ENCODE assay signal across 8 cellular contexts in genomic region chr12:100267603-100268281, GRCh38. TPM values are rescaled to one million over a fixed set of nuclear protein-coding genes. Genes with fewer than 3 reads are reported as not detected.
DNase-seq lines count a peak whose midpoint lies in the region; ATAC-seq and TF ChIP-seq lines count a peak whose summit lies in the region.

No MANE protein-coding gene starts in this region.

- ATAC-seq in GM19397 (IDR thresholded peaks at IDR 0.05; ENCODE audit: unreplicated experiment) = peak; percentile 12
- ATAC-seq in HG03520 (IDR thresholded peaks at IDR 0.05; ENCODE audit: unreplicated experiment) = peak; percentile 9
- no peak for ATAC-seq in GM18870 (IDR thresholded peaks at IDR 0.05; ENCODE audit: unreplicated experiment)

- H3K4me3 Mint-ChIP-seq in CD4-positive, alpha-beta memory T cell = peak overlapping the region; percentile 97 to 100 (median 99)

- H3K9me3 ChIP-seq in CD4-positive, alpha-beta memory T cell (ENCODE audit: control insufficient read depth in 1 of 2, low read length in 2 of 2) = no peaks in the 10 kb centered on the region
- no peaks in the 10 kb centered on the region for H3K9me3 ChIP-seq in osteoblast (ENCODE audit: low read depth, low read length)

- peak overlapping the region; percentile 89 for H3K4me2 ChIP-seq in osteoblast (ENCODE audit: insufficient read depth, low read length)

- TF ChIP-seq CTCF in fibroblast of mammary gland (conservative IDR thresholded peaks at IDR 0.05; ENCODE audit: control insufficient read depth, insufficient read depth, low read depth, low read length) (no peak), osteoblast (IDR thresholded peaks at IDR 0.05; ENCODE audit: extremely low read depth, low read depth, low read length) (no peak)

- peaks cover 21 to 50% (median 34%) of the 10 kb centered on the region in 4 donors for H3K4me1 Mint-ChIP-seq in CD4-positive, alpha-beta memory T cell

- peak in 4 of 5 donors; percentile 32 to 58 (median 38) for DNase-seq in CD4-positive, alpha-beta memory T cell
- DNase-seq in activated CD4-positive, alpha-beta T cell treated with anti-CD3 and anti-CD28 coated beads, Interleukin-2, amount 50 U/mL, for 4 hours = peak; percentile 5
- DNase-seq in fibroblast of mammary gland (ENCODE audit: low read depth) (peak; percentile 50), osteoblast (ENCODE audit: insufficient read length, low spot score, missing footprints) (no peak), COLO829 (ENCODE audit: low spot score) (no peak)

- H4K20me1 ChIP-seq in osteoblast (ENCODE audit: insufficient read depth, low read length) = peaks cover 12% of the 10 kb centered on the region

- H2AFZ ChIP-seq in osteoblast (ENCODE audit: low read length) = peak overlapping the region; percentile 82

- no peaks in the 10 kb centered on the region for H3K9me3 Mint-ChIP-seq in CD4-positive, alpha-beta memory T cell

- H3K27me3 Mint-ChIP-seq in CD4-positive, alpha-beta memory T cell = no peaks in the 10 kb centered on the region

- H3K4me3 ChIP-seq in CD4-positive, alpha-beta memory T cell (ENCODE audit: low read length in 2 of 2) = peak overlapping the region; percentile 26 to 90
- peak overlapping the region; percentile 83 for H3K4me3 ChIP-seq in fibroblast of mammary gland (ENCODE audit: control insufficient read depth, low read depth, low read length)
- peak overlapping the region; percentile 98 for H3K4me3 ChIP-seq in osteoblast (ENCODE audit: insufficient read depth, low read length)

- peak overlapping the region; percentile 89 to 98 (median 93) for H3K27ac Mint-ChIP-seq in CD4-positive, alpha-beta memory T cell

- peaks cover 55% of the 10 kb centered on the region for H3K79me2 ChIP-seq in osteoblast (ENCODE audit: insufficient read depth, low read length)

- peaks cover 49% of the 10 kb centered on the region for H3K4me1 ChIP-seq in CD4-positive, alpha-beta memory T cell (ENCODE audit: insufficient read depth, low read length)
- H3K4me1 ChIP-seq in osteoblast (ENCODE audit: insufficient read depth, low read length) = peaks cover 21% of the 10 kb centered on the region

- H3K36me3 ChIP-seq in CD4-positive, alpha-beta memory T cell (ENCODE audit: insufficient read depth, low read length) = no peaks in the 10 kb centered on the region
- H3K36me3 ChIP-seq in osteoblast (ENCODE audit: insufficient read depth, low read length) = no peaks in the 10 kb centered on the region

- intact Hi-C loops in CD4-positive, alpha-beta memory T cell (cut with micrococcal nuclease) = loop anchor here (1.0 to 10.0 kb wide), 6 partner anchors 67 to 1750 kb away; partner anchors contain the start of genes ACTR6, BLTP3B, CHPT1 and SLC25A3

- H3K27me3 ChIP-seq in CD4-positive, alpha-beta memory T cell (ENCODE audit: insufficient read depth, low read length) = no peaks in the 10 kb centered on the region
- H3K27me3 ChIP-seq in osteoblast (ENCODE audit: insufficient read depth, low read length) = no peaks in the 10 kb centered on the region

- peak overlapping the region; percentile 95 for H3K27ac ChIP-seq in CD4-positive, alpha-beta memory T cell (ENCODE audit: low read depth, low read length)
- peak overlapping the region; percentile 95 for H3K27ac ChIP-seq in osteoblast (ENCODE audit: low read depth, low read length)

- POLR2A ChIA-PET in CD4-positive, alpha-beta memory T cell (lab: Charles Lee; ENCODE audit: partially characterized antibody) = interaction anchor here (0.7 to 3.7 kb wide), 6 partner anchors 16 to 1674 kb away, joined by 3 to 63 read pairs (median 4); partner anchors contain the start of genes ACTR6, ARL1 and SLC25A3

- H3K36me3 Mint-ChIP-seq in CD4-positive, alpha-beta memory T cell = peaks cover 0 to 9% of the 10 kb centered on the region in 2 donors

- CTCF ChIA-PET in CD4-positive, alpha-beta memory T cell (lab: Charles Lee; ENCODE audit: partially characterized antibody) = interaction anchor here (0.7 to 3.1 kb wide), 5 partner anchors 15 to 137 kb away, joined by 3 to 11 read pairs (median 3); partner anchors contain the start of gene ACTR6

RNA-seq across cellular contexts. Expression of gene SCYL2, which starts 0.8 kb away (rescaled TPM):
- total RNA-seq in CD4-positive, alpha-beta memory T cell = 10 to 100 TPM; 47.8 to 52.5 TPM
- 10 to 100 TPM; 19.2 to 19.4 TPM for polyA plus RNA-seq in CD4-positive, alpha-beta memory T cell
- total RNA-seq in osteoblast = 64.4 and 69.8 TPM in 2 replicates

RNA-seq across cellular contexts. Expression of gene DEPDC4, which starts 0.9 kb away (rescaled TPM):
- total RNA-seq in CD4-positive, alpha-beta memory T cell = 1 to 10 TPM in 1 of 2 experiments, under 1 TPM in 1; 0.38 to 1.4 TPM
- under 1 TPM in 1 of 2 donors, not detected in 1; 0.95 TPM for polyA plus RNA-seq in CD4-positive, alpha-beta memory T cell
- total RNA-seq in osteoblast = 0.36 and 1.5 TPM in 2 replicates

Comparison
In these comparisons a context has a peak if more than half of its experiments do, and no peak if none do; other contexts are left out.
1. DNase-seq: peak in CD4-positive, alpha-beta memory T cell (4 of 5), activated CD4-positive, alpha-beta T cell treated with anti-CD3 and anti-CD28 coated beads, Interleukin-2, amount 50 U/mL, for 4 hours (2 of 2) and fibroblast of mammary gland (single experiment); none in osteoblast (single experiment) and COLO829 (single experiment).
2. Peak in every context shown above with its lines, with median percentiles within 50 percentile points of each other: H3K4me3 ChIP-seq.